In the genomic region with DNA sequence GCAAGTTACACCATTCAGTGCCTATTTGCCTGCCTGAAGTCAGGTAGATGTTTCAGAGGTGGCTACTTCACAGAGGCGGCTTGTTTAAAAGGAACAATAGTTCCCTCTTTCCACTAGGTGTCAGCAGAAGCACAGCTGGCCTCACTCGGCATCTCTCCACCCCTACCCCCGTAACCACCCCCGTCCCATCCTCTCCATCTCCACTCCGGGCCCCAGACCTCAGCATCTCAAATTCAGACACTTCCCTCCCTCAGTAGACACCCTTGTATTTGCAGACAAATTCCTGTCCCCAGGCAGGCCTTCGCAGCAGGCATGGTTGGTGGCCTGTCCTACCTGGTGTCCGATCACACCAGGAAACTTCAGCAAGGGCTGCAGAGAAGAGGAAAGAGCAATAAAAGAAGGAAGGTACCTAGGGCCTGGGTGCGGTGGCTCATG, we compare ENCODE assay signal across 7 cellular contexts. TPM values are rescaled to one million over a fixed set of nuclear protein-coding genes. Genes with fewer than 3 reads are reported as not detected.
A peak's percentile ranks its signal among the peaks of the same experiment; 100 is the strongest.
DNase-seq lines count a peak whose midpoint lies in the region; ATAC-seq, FAIRE-seq and TF ChIP-seq lines count a peak whose summit lies in the region.

No MANE protein-coding gene starts in this region.

- CTCF ChIA-PET in GM12878 (lab: Yijun Ruan, JAX), result interaction anchor here (0.9 to 7.3 kb wide), 11 partner anchors 8 to 235 kb away, joined by 3 to 160 read pairs (median 4); a partner anchor contains a TSS

- RAD21 ChIA-PET in GM12878 (lab: Charles Lee; ENCODE audit: unreplicated experiment), result interaction anchor here (2.1 to 3.7 kb wide), 2 partner anchors 58 to 71 kb away, joined by 9 to 65 read pairs; a partner anchor contains a TSS

- ATAC-seq in T-helper 17 cell (peak; percentile 93), GM12878 (peak; percentile 97), GM19023 (IDR thresholded peaks at IDR 0.05; ENCODE audit: unreplicated experiment) (no peak)

- no peak for TF ChIP-seq EP300 in GM12878 (IDR thresholded peaks at IDR 0.05; ENCODE audit: borderline replicate concordance in 1 of 2, control insufficient read depth in 1 of 2, low read depth in 2 of 2, low read length in 2 of 2)

- in situ Hi-C loops in GM12878 (cut with MboI), result loop anchor here (5.0 kb wide), 1 partner anchor 60 kb away; a partner anchor contains a TSS

- H3K27ac ChIP-seq in GM12878 (ENCODE audit: control insufficient read depth, insufficient read depth) (no peak overlapping the region), iPS-20b (ENCODE audit: low read length) (no peak overlapping the region)

- H3K27ac Mint-ChIP-seq in T-helper 17 cell, result no peak overlapping the region

- no peaks in the 10 kb centered on the region for H3K36me3 ChIP-seq in GM12878 (ENCODE audit: control insufficient read depth in 2 of 2, insufficient read depth in 2 of 2, low read length in 1 of 2)
- H3K36me3 ChIP-seq in iPS-20b (ENCODE audit: insufficient read depth, low read depth, low read length), result no peaks in the 10 kb centered on the region

- H3K27me3 Mint-ChIP-seq in T-helper 17 cell, result peaks cover 12% of the 10 kb centered on the region

- no peak overlapping the region for H3K4me2 ChIP-seq in GM12878 (ENCODE audit: control insufficient read depth, insufficient read depth)

- peaks cover 8% of the 10 kb centered on the region for H3K4me1 Mint-ChIP-seq in T-helper 17 cell

- peak; percentile 86 for FAIRE-seq in GM12878 (lab: Jason Lieb, UNC)

- peak overlapping the region; percentile 51 for H2AFZ ChIP-seq in GM12878 (ENCODE audit: control insufficient read depth, low read depth, low read length)

- peak overlapping the region; percentile 61 for H3K4me3 Mint-ChIP-seq in T-helper 17 cell

- SMC1A ChIA-PET in GM12878 (lab: Charles Lee; ENCODE audit: uncharacterized antibody, unreplicated experiment), result interaction anchor here (0.6 to 7.3 kb wide), 6 partner anchors 28 to 72 kb away, joined by 3 to 87 read pairs (median 6); a partner anchor contains a TSS

- POLR2A ChIA-PET in GM12878 (lab: Charles Lee), result interaction anchor here (3.9 kb wide), 1 partner anchor 58 kb away, joined by 21 read pairs; no protein-coding TSS in a partner anchor

- TF ChIP-seq RAD21 in GM12878 (IDR thresholded peaks at IDR 0.05; ENCODE audit: insufficient read depth, low read depth, low read length), result peak; percentile 75

- TF ChIP-seq POLR2A in GM12878 (IDR thresholded peaks at IDR 0.05; ENCODE audit: low read depth, low read length), result no peak

- no peaks in the 10 kb centered on the region for H4K20me1 ChIP-seq in GM12878 (ENCODE audit: control insufficient read depth, insufficient read depth)

- intact Hi-C loops in GM12878 (cut with micrococcal nuclease; ENCODE audit: unreplicated experiment), result loop anchor here (1.0 to 5.0 kb wide), 4 partner anchors 40 to 300 kb away; a partner anchor contains a TSS

- H3K27me3 ChIP-seq in GM12878 (replicated peaks in 1 of 2; ENCODE audit: control insufficient read depth in 2 of 2, insufficient read depth in 2 of 2, low read length in 1 of 2), result no peaks in the 10 kb centered on the region
- H3K27me3 ChIP-seq in iPS-20b (ENCODE audit: insufficient read depth, low read length), result no peaks in the 10 kb centered on the region

- DNase-seq in NCI-H187 (lab: John Stamatoyannopoulos, UW) (peak; percentile 19 to 70), T-helper 17 cell (peak in 1 of 3 donors; percentile 29), GM12878 (ENCODE audit: low read depth, low spot score) (no peak)
- DNase-seq in stimulated activated CD4-positive, alpha-beta T cell treated with anti-CD3 and anti-CD28 coated beads, Interleukin-12 subunit alpha, Interleukin-12 subunit beta, amount 100 ng/mL, for 4 hours, result peak; percentile 33

- WGBS in GM12878 (ENCODE audit: insufficient coverage, insufficient replicate concordance, low lambda C conversion rate, missing lambda C conversion rate), result 20% methylated on average over 8 of the region's 8 CpGs

- no peaks in the 10 kb centered on the region for H3K36me3 Mint-ChIP-seq in T-helper 17 cell (ENCODE audit: low read depth)

- BruUV-seq in GM12878 (replicated peaks; lab: Mats Ljungman, UMichigan), result no TSS peak

- H3K4me1 ChIP-seq in GM12878 (ENCODE audit: control insufficient read depth, insufficient read depth, low read length) (no peaks in the 10 kb centered on the region), iPS-20b (ENCODE audit: insufficient read depth, low read length) (no peaks in the 10 kb centered on the region)

- H3K9me3 ChIP-seq in T-helper 17 cell (ENCODE audit: control insufficient read depth, low read length, poor library complexity, severe bottlenecking) (no peaks in the 10 kb centered on the region), GM12878 (replicated peaks; ENCODE audit: control insufficient read depth, insufficient read depth, low read length) (no peaks in the 10 kb centered on the region), iPS-20b (ENCODE audit: insufficient read depth, low read depth, low read length) (no peaks in the 10 kb centered on the region)

- TF ChIP-seq CTCF in GM12875 (IDR thresholded peaks at IDR 0.05; ENCODE audit: borderline replicate concordance, insufficient read depth, low read depth, low read length), result peak; percentile 76
- TF ChIP-seq CTCF in GM12878 (IDR thresholded peaks at IDR 0.05 in 2 of 3, conservative IDR thresholded peaks at IDR 0.05 in 1 of 3; ENCODE audit: control insufficient read depth in 2 of 3, extremely low read depth in 1 of 3, insufficient read depth in 1 of 3, low read depth in 3 of 3, low read length in 3 of 3), result peak; percentile 67 to 89 (median 79)

- H3K4me3 ChIP-seq in GM12875 (ENCODE audit: low read depth, low read length) (no peak overlapping the region), GM12878 (no peak overlapping the region), iPS-20b (ENCODE audit: low read length) (peak overlapping the region; percentile 12; the same call in 1 of the 2 replicates)

- H3K79me2 ChIP-seq in GM12878 (ENCODE audit: control insufficient read depth, insufficient read depth, low read length), result no peaks in the 10 kb centered on the region

- no peak overlapping the region for H3K9ac ChIP-seq in GM12878 (ENCODE audit: control insufficient read depth, insufficient read depth, low read length)
- H3K9ac ChIP-seq in iPS-20b (ENCODE audit: low read depth, low read length), result no peak overlapping the region

TF ChIP-seq in GM12878, 131 proteins besides CTCF, POLR2A, EP300 and RAD21 (continues in another document):
- TF ChIP-seq POU2F2 (IDR thresholded peaks at IDR 0.05; ENCODE audit: borderline replicate concordance, low read depth, low read length) (no peak), ASH2L (IDR thresholded peaks at IDR 0.05; ENCODE audit: borderline replicate concordance, low read depth) (no peak)

RNA-seq across cellular contexts. Expression of a gene that starts 9.1 kb away (rescaled TPM):
- 10 to 100 TPM; 84.1 to 91.8 TPM for total RNA-seq in T-helper 17 cell
- total RNA-seq in GM12878 (2013; cell fraction: nucleolus; rRNA removed), result 114 and 131 TPM in 2 replicates
- total RNA-seq in GM12878 (2014; rRNA removed), result 32.3 and 35.7 TPM in 2 replicates
- total RNA-seq in GM12878 (2014; rRNA removed; fragmentation: Illumina TruSeq; extraction: Trizol), result 14.9 and 15.2 TPM in 2 replicates
- total RNA-seq in GM12878 (2021), result 54.5 and 58.6 TPM in 2 replicates
- polyA plus RNA-seq in GM12878 (2011; ENCODE audit: low read depth), result 7.2 TPM
- polyA plus RNA-seq in GM12878 (2011; rRNA removed), result 4.5 and 10.0 TPM in 2 replicates
- 13.7 and 15.7 TPM in 2 replicates for polyA plus RNA-seq in GM12878 (2011; cell fraction: cytosol; rRNA removed)
- polyA plus RNA-seq in GM12878 (2011; cell fraction: nucleus; rRNA removed), result 30.1 and 56.0 TPM in 2 replicates
- 22.3 and 28.0 TPM in 2 replicates for polyA plus RNA-seq in GM12878 (2012)
- polyA plus RNA-seq in GM12878 (2014; fragmentation: Illumina TruSeq; extraction: Trizol), result 11.4 and 24.1 TPM in 2 replicates
- polyA plus RNA-seq in GM12878 (2014; fragmentation: Nextera tagmentation; extraction: Ambion mirVana), result 1 to 10 TPM in 1 of 2 experiments, under 1 TPM in 1; 0.64 to 1.2 TPM
- polyA plus RNA-seq in GM12878 (2014; rRNA removed), result 31.0 and 40.9 TPM in 2 replicates
- 10 to 100 TPM; 50.6 to 52.9 TPM for polyA plus RNA-seq in GM12878 (2016; fragmentation: Nextera tagmentation; extraction: Ambion mirVana)
- polyA minus RNA-seq in GM12878 (2011; rRNA and poly(A)+ RNA removed), result 13.0 and 18.5 TPM in 2 replicates
- polyA minus RNA-seq in GM12878 (2011; cell fraction: cytosol; rRNA and poly(A)+ RNA removed), result 13.9 and 19.4 TPM in 2 replicates
- 23.8 and 35.4 TPM in 2 replicates for polyA minus RNA-seq in GM12878 (2011; cell fraction: nucleus; rRNA and poly(A)+ RNA removed)

RNA-seq across cellular contexts. Expression of a gene that starts 58.8 kb away (rescaled TPM):
- total RNA-seq in T-helper 17 cell (10 to 100 TPM in 1 of 2 donors, 1 to 10 TPM in 1; 9.9 to 13.4 TPM), GM12878 (2014; rRNA removed) (14.0 and 17.4 TPM in 2 replicates), GM12878 (2014; rRNA removed; fragmentation: Illumina TruSeq; extraction: Trizol) (5.7 and 6.9 TPM in 2 replicates), GM12878 (2021) (14.3 and 15.0 TPM in 2 replicates)
- total RNA-seq in GM12878 (2013; cell fraction: nucleolus; rRNA removed), result 8.5 and 10.8 TPM in 2 replicates
- 0.29 TPM for polyA plus RNA-seq in GM12878 (2011; ENCODE audit: low read depth)
- polyA plus RNA-seq in GM12878 (2011; rRNA removed) (1.6 and 3.0 TPM in 2 replicates), GM12878 (2014; fragmentation: Illumina TruSeq; extraction: Trizol) (3.5 and 4.7 TPM in 2 replicates), GM12878 (2014; fragmentation: Nextera tagmentation; extraction: Ambion mirVana) (under 1 TPM; 0.27 to 0.31 TPM), GM12878 (2014; rRNA removed) (9.1 and 10.7 TPM in 2 replicates), GM12878 (2016; fragmentation: Nextera tagmentation; extraction: Ambion mirVana) (1 to 10 TPM; 2.4 to 2.7 TPM)
- polyA plus RNA-seq in GM12878 (2011; cell fraction: cytosol; rRNA removed), result 3.7 and 5.4 TPM in 2 replicates
- polyA plus RNA-seq in GM12878 (2011; cell fraction: nucleus; rRNA removed), result 8.4 TPM in 2 replicates
- 0.85 and 1.00 TPM in 2 replicates for polyA plus RNA-seq in GM12878 (2012)
- 5.5 and 9.7 TPM in 2 replicates for polyA minus RNA-seq in GM12878 (2011; rRNA and poly(A)+ RNA removed)
- polyA minus RNA-seq in GM12878 (2011; cell fraction: cytosol; rRNA and poly(A)+ RNA removed), result 3.2 and 5.0 TPM in 2 replicates
- 6.6 and 12.1 TPM in 2 replicates for polyA minus RNA-seq in GM12878 (2011; cell fraction: nucleus; rRNA and poly(A)+ RNA removed)
